8 cellular contexts compared by ENCODE assay signal in the genomic region with DNA sequence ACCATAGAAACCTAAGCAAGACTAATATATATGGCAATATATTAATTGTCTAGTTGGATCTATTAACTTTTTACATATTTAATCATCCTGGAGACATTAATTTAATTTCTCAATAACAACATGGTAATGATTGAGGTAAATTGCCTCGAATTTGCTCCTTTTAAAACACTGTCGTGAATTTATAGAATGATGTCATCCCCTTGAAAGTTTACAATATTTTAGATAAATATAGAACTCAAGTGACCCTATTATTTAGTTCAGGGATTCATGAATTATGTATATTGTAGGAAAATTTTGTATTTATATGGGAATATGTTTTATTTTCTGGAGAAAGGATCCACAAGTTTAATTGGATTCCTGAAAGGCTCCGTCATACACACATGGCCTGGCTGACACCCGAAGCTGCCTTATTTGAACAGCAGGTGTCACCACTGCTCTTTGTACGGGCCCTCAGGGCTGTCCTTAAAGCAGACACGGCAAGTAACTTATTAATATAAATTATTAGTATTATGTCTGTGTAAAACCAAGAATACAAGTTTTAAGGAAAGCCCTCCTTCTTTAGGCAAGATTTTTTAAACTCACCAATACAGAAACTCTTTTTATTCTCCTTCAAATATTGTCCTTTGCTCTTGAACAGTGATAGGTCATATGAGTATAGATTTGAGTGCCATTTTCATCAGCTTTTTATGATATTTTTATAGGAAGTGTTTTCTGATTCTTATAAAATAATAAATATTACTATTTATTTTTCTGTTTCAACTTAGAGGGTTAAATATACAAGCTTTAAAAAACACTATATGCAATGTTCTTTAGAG.
DNase-seq lines count a peak whose midpoint lies in the region; ATAC-seq and TF ChIP-seq lines count a peak whose summit lies in the region.

No MANE protein-coding gene starts in this region.

- ATAC-seq in GM18861 (IDR thresholded peaks at IDR 0.05; ENCODE audit: unreplicated experiment) (peak; percentile 47), HG03095 (IDR thresholded peaks at IDR 0.05; ENCODE audit: unreplicated experiment) (peak; percentile 51)

- TF ChIP-seq CTCF in AG09309 (IDR thresholded peaks at IDR 0.05; ENCODE audit: control insufficient read depth, insufficient read depth, low read depth, low read length, missing control alignments), result peak; percentile 76

- no peak overlapping the region for H3K4me3 ChIP-seq in AG09309 (ENCODE audit: control insufficient read depth, low read depth, low read length)

- peak; percentile 58 for DNase-seq in AG09309 (ENCODE audit: low read depth)
- DNase-seq in NCI-H2171 treated with DMSO at 0.1 percent for 48 hours (lab: John Stamatoyannopoulos, UW), result peak; percentile 50
- DNase-seq in activated CD4-positive, CD25-positive, alpha-beta regulatory T cell (lab: John Stamatoyannopoulos, UW), result peak; percentile 23 to 34 (median 26)
- DNase-seq in central memory CD4-positive, alpha-beta T cell, result peak; percentile 67
- DNase-seq in left kidney (ENCODE audit: low read depth, low spot score), result peak; percentile 90
- DNase-seq in stimulated activated CD4-positive, alpha-beta T cell treated with anti-CD3 and anti-CD28 coated beads, Interleukin-4, amount 100 ng/mL, for 24 hours, result peak; percentile 78

Comparison
In these comparisons a context has a peak if more than half of its experiments do, and no peak if none do; other contexts are left out.
1. DNase-seq: peak in every context shown above with its lines; median percentile 90 in left kidney; 78 in stimulated activated CD4-positive, alpha-beta T cell treated with anti-CD3 and anti-CD28 coated beads, Interleukin-4, amount 100 ng/mL, for 24 hours; 67 in central memory CD4-positive, alpha-beta T cell; 58 in AG09309; 50 in NCI-H2171 treated with DMSO at 0.1 percent for 48 hours; 26 in activated CD4-positive, CD25-positive, alpha-beta regulatory T cell.